22 cellular contexts compared by ENCODE assay signal in genomic region chr12:83197483-83197914, GRCh38.
"Had no signal": no experiment of that assay in that cellular context is flagged by ENCODE, and none has a peak within 500 bp of the region (broad histone marks: within the 10 kb centered on the region; RNA-seq: fewer than 3 reads in every experiment).

No MANE protein-coding gene starts in this region.

- H3K9me3 ChIP-seq: breast epithelium, pancreas had no signal

- H3K9me3 Mint-ChIP-seq: activated CD4-positive, alpha-beta T cell treated with anti-CD3 and anti-CD28 coated beads, Interleukin-2, amount 10 ng/mL, durations not matched to agents 7 days and 5 days; activated naive CD8-positive, alpha-beta T cell treated with anti-CD3 and anti-CD28 coated beads for 36 hours; activated T-helper 2 cell treated with anti-CD3 and anti-CD28 coated beads, Interferon-gamma antibody, Interleukin-2, Interleukin-4, amounts not matched to agents 10 μg/mL and 5 μg/mL and 100 μg/mL, durations not matched to agents 14 hours and 24 hours and 36 hours; central memory CD8-positive, alpha-beta T cell; T-helper 2 cell treated with Interferon-gamma antibody and Interleukin-4, amounts not matched to agents 5 μg/mL and 100 μg/mL, for 36 hours had no signal

- H3K27me3 Mint-ChIP-seq: activated CD4-positive, alpha-beta T cell treated with anti-CD3 and anti-CD28 coated beads, Interleukin-2, amount 10 ng/mL, durations not matched to agents 7 days and 5 days; activated naive CD8-positive, alpha-beta T cell treated with anti-CD3 and anti-CD28 coated beads for 36 hours; central memory CD8-positive, alpha-beta T cell; natural killer cell treated with Interleukin-12 subunit alpha and Interleukin-12 subunit beta and Interleukin-15 and Interleukin-18, amount 100 ng/mL, for 72 hours; stimulated activated naive CD8-positive, alpha-beta T cell treated with anti-CD3 and anti-CD28 coated beads, Interleukin-15, Interleukin-2, amounts not matched to agents 100 ng/mL and 50 ng/mL, for 24 hours had no signal

- H3K4me1 ChIP-seq: breast epithelium, heart left ventricle, left ventricle myocardium inferior, pancreas, tibial artery had no signal

- H3K4me3 ChIP-seq: breast epithelium, coronary artery, heart left ventricle, left ventricle myocardium inferior, pancreas, tibial artery had no signal

- H3K36me3 ChIP-seq: breast epithelium, heart left ventricle, left ventricle myocardium inferior, pancreas, tibial artery had no signal

- H3K27ac ChIP-seq: breast epithelium, coronary artery, epithelial cell of prostate, heart left ventricle, left ventricle myocardium inferior, pancreas, tibial artery, VCaP had no signal

- DNase-seq: activated CD4-positive, alpha-beta T cell treated with anti-CD3 and anti-CD28 coated beads, Interleukin-2, amount 10 ng/mL, durations not matched to agents 7 days and 5 days; activated CD4-positive, CD25-positive, alpha-beta regulatory T cell treated with anti-CD3 and anti-CD28 coated beads, Interleukin-2, amount 50 U/mL, for 72 hours; activated CD8-positive, alpha-beta T cell treated with anti-CD3 and anti-CD28 coated beads, Interleukin-2, amount 10 ng/mL, durations not matched to agents 7 days and 5 days; activated naive CD4-positive, alpha-beta T cell; activated naive CD8-positive, alpha-beta T cell treated with anti-CD3 and anti-CD28 coated beads for 36 hours; activated T-cell treated with anti-CD3 and anti-CD28 coated beads, Interleukin-2, amount 50 U/mL, for 1 hour; heart left ventricle; left ventricle myocardium inferior; pancreas; right cardiac atrium; stimulated activated CD4-positive, alpha-beta T cell treated with anti-CD3 and anti-CD28 coated beads, Interleukin-1b, Interleukin-23, amount 100 ng/mL, for 48 hours; T-cell; tibial artery had no signal

- H3K27ac Mint-ChIP-seq: activated CD4-positive, alpha-beta T cell treated with anti-CD3 and anti-CD28 coated beads, Interleukin-2, amount 10 ng/mL, durations not matched to agents 7 days and 5 days; activated CD8-positive, alpha-beta T cell treated with anti-CD3 and anti-CD28 coated beads, Interleukin-2, amount 10 ng/mL, durations not matched to agents 7 days and 5 days; activated naive CD8-positive, alpha-beta T cell treated with anti-CD3 and anti-CD28 coated beads for 36 hours; activated T-helper 2 cell treated with anti-CD3 and anti-CD28 coated beads, Interferon-gamma antibody, Interleukin-2, Interleukin-4, amounts not matched to agents 10 μg/mL and 5 μg/mL and 100 μg/mL, durations not matched to agents 14 hours and 24 hours and 36 hours; natural killer cell treated with Interleukin-12 subunit alpha and Interleukin-12 subunit beta and Interleukin-15 and Interleukin-18, amount 100 ng/mL, for 72 hours; stimulated activated naive CD8-positive, alpha-beta T cell treated with anti-CD3 and anti-CD28 coated beads, Interleukin-15, Interleukin-2, amounts not matched to agents 100 ng/mL and 50 ng/mL, for 24 hours; T-cell; T-helper 2 cell treated with Interferon-gamma antibody and Interleukin-4, amounts not matched to agents 5 μg/mL and 100 μg/mL, for 36 hours had no signal

- ATAC-seq: activated CD8-positive, alpha-beta T cell treated with anti-CD3 and anti-CD28 coated beads, Interleukin-2, amount 10 ng/mL, durations not matched to agents 7 days and 5 days; heart left ventricle; natural killer cell treated with Interleukin-12 subunit alpha and Interleukin-12 subunit beta and Interleukin-15 and Interleukin-18, amount 100 ng/mL, for 72 hours; pancreas; right cardiac atrium; T-cell had no signal

- H3K4me1 Mint-ChIP-seq: activated CD4-positive, alpha-beta T cell treated with anti-CD3 and anti-CD28 coated beads, Interleukin-2, amount 10 ng/mL, durations not matched to agents 7 days and 5 days; activated naive CD8-positive, alpha-beta T cell treated with anti-CD3 and anti-CD28 coated beads for 36 hours; central memory CD8-positive, alpha-beta T cell; T-cell had no signal

- H3K36me3 Mint-ChIP-seq: activated naive CD8-positive, alpha-beta T cell treated with anti-CD3 and anti-CD28 coated beads for 36 hours; natural killer cell treated with Interleukin-12 subunit alpha and Interleukin-12 subunit beta and Interleukin-15 and Interleukin-18, amount 100 ng/mL, for 72 hours; T-cell had no signal

- H3K4me3 Mint-ChIP-seq: activated CD4-positive, alpha-beta T cell treated with anti-CD3 and anti-CD28 coated beads, Interleukin-2, amount 10 ng/mL, durations not matched to agents 7 days and 5 days; activated CD8-positive, alpha-beta T cell treated with anti-CD3 and anti-CD28 coated beads, Interleukin-2, amount 10 ng/mL, durations not matched to agents 7 days and 5 days; activated naive CD8-positive, alpha-beta T cell treated with anti-CD3 and anti-CD28 coated beads for 36 hours; central memory CD8-positive, alpha-beta T cell; natural killer cell treated with Interleukin-12 subunit alpha and Interleukin-12 subunit beta and Interleukin-15 and Interleukin-18, amount 100 ng/mL, for 72 hours; stimulated activated naive CD8-positive, alpha-beta T cell treated with anti-CD3 and anti-CD28 coated beads, Interleukin-15, Interleukin-2, amounts not matched to agents 100 ng/mL and 50 ng/mL, for 24 hours; T-cell; T-helper 2 cell treated with Interferon-gamma antibody and Interleukin-4, amounts not matched to agents 5 μg/mL and 100 μg/mL, for 36 hours had no signal

- H3K27me3 ChIP-seq: breast epithelium, heart left ventricle, pancreas, tibial artery had no signal
